Comparison of ENCODE assay signal across 16 cellular contexts in genomic region chr4:176363072-176363471, GRCh38. TPM values are rescaled to one million over a fixed set of nuclear protein-coding genes. Genes with fewer than 3 reads are reported as not detected.
DNase-seq lines count a peak whose midpoint lies in the region; ATAC-seq and TF ChIP-seq lines count a peak whose summit lies in the region.
"Had no signal": no experiment of that assay in that cellular context is flagged by ENCODE, and none has a peak within 500 bp of the region (broad histone marks: within the 10 kb centered on the region; RNA-seq: fewer than 3 reads in every experiment).

No MANE protein-coding gene starts in this region.

- TF ChIP-seq EP300 in suprapubic skin (IDR thresholded peaks at IDR 0.05): no peak

- H3K27ac ChIP-seq in suprapubic skin: no peak overlapping the region
- H3K27ac ChIP-seq: dorsolateral prefrontal cortex, parathyroid adenoma, SJSA1 had no signal

- H3K9me3 ChIP-seq in suprapubic skin: peaks cover 6% of the 10 kb centered on the region
- H3K9me3 ChIP-seq: SJSA1 had no signal

- H3K27me3 ChIP-seq in suprapubic skin: no peaks in the 10 kb centered on the region
- H3K27me3 ChIP-seq: dorsolateral prefrontal cortex, SJSA1 had no signal

- DNase-seq in suprapubic skin (ENCODE audit: low spot score in 2 of 2) (no peak), NCI-H2029 (lab: John Stamatoyannopoulos, UW) (no peak)
- DNase-seq in activated CD8-positive, alpha-beta memory T cell treated with anti-CD3 and anti-CD28 coated beads, Interleukin-2, amount 50 U/mL, for 4 hours: no peak
- DNase-seq: activated B cell treated with CpG ODN at 0.5 μM for 24 hours; DMS153; dorsolateral prefrontal cortex; NCI-H187; NK-92 treated with Interleukin-12 subunit alpha and Interleukin-12 subunit beta, amount 100 ng/mL, for 24 hours had no signal

- no peak for TF ChIP-seq POLR2A in suprapubic skin (IDR thresholded peaks at IDR 0.05)

- H3K36me3 ChIP-seq in suprapubic skin: no peaks in the 10 kb centered on the region
- H3K36me3 ChIP-seq: SJSA1 had no signal

- TF ChIP-seq CTCF in suprapubic skin (IDR thresholded peaks at IDR 0.05): no peak

- peak; percentile 80 for ATAC-seq in GM18511 (IDR thresholded peaks at IDR 0.05; ENCODE audit: unreplicated experiment)
- ATAC-seq in GM21367 (IDR thresholded peaks at IDR 0.05; ENCODE audit: unreplicated experiment): peak; percentile 62
- ATAC-seq in HG02938 (IDR thresholded peaks at IDR 0.05; ENCODE audit: unreplicated experiment): peak; percentile 80
- peak; percentile 64 for ATAC-seq in HG03521 (IDR thresholded peaks at IDR 0.05; ENCODE audit: unreplicated experiment)
- no peak for ATAC-seq in GM21360 (IDR thresholded peaks at IDR 0.05; ENCODE audit: unreplicated experiment)
- ATAC-seq: K562 had no signal

- 53% methylated on average over 1 of the region's 1 CpG for WGBS in suprapubic skin

- no peak overlapping the region for H3K4me3 ChIP-seq in suprapubic skin
- H3K4me3 ChIP-seq: dorsolateral prefrontal cortex, K562, SJSA1 had no signal

- H3K4me1 ChIP-seq in suprapubic skin: no peaks in the 10 kb centered on the region
- H3K4me1 ChIP-seq: parathyroid adenoma had no signal

RNA-seq across cellular contexts. Expression of gene SPCS3, which starts 43.3 kb away (rescaled TPM):
- total RNA-seq in suprapubic skin: 10 to 100 TPM; 48.3 to 57.4 (median 55.9) TPM
